24 cellular contexts compared by ENCODE assay signal in the genomic region with DNA sequence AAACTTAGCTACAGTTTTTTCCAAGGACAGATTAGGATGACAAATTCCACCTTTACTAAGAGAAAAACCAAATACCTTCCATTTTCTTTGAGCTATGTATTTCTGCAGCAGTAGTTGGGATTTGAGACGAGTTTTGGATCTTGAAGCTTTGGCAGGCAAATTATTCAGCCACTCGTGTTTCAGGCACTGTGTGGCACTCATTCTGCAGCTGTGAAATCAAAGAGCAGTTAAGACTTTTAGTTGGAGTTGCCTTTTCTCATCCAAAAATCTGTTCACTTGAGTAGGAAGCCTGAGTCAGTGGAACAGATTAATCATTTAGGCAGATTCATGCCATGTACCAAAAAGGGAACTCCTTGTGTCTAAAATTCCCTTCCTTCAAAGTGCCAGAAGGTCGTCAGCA. TPM values are rescaled to one million over a fixed set of nuclear protein-coding genes. Genes with fewer than 3 reads are reported as not detected.
"Had no signal": no experiment of that assay in that cellular context is flagged by ENCODE, and none has a peak within 500 bp of the region (broad histone marks: within the 10 kb centered on the region; RNA-seq: fewer than 3 reads in every experiment).

No MANE protein-coding gene starts in this region.

- H3K36me3 ChIP-seq: breast epithelium, colonic mucosa, pancreas, spleen had no signal

- H3K9me3 ChIP-seq: breast epithelium, colonic mucosa, pancreas, psoas muscle, right atrium auricular region, spleen, testis had no signal

- H3K4me3 ChIP-seq: breast epithelium, colonic mucosa, dorsolateral prefrontal cortex, pancreas, psoas muscle, right atrium auricular region, spleen, testis had no signal

- ATAC-seq: activated CD8-positive, alpha-beta T cell treated with anti-CD3 and anti-CD28 coated beads for 36 hours; activated naive CD4-positive, alpha-beta T cell treated with anti-CD3 and anti-CD28 coated beads, Interleukin-2, amount 50 U/mL, for 72 hours; activated T-cell treated with anti-CD3 and anti-CD28 coated beads, Interleukin-2, amount 50 U/mL, for 72 hours; naive thymus-derived CD8-positive, alpha-beta T cell; pancreas; psoas muscle had no signal

- H3K27me3 ChIP-seq: breast epithelium, colonic mucosa, dorsolateral prefrontal cortex, pancreas, right atrium auricular region, spleen, testis had no signal

- H3K27ac ChIP-seq: breast epithelium, colonic mucosa, pancreas, psoas muscle, spleen, testis had no signal

- H3K4me1 ChIP-seq: breast epithelium, colonic mucosa, pancreas, testis had no signal

- DNase-seq: activated B cell treated with CpG ODN at 0.5 μM for 24 hours; activated CD4-positive, alpha-beta T cell treated with anti-CD3 and anti-CD28 coated beads, Interleukin-2, amount 50 U/mL, for 1 hour; activated CD8-positive, alpha-beta T cell treated with anti-CD3 and anti-CD28 coated beads for 36 hours; activated naive CD4-positive, alpha-beta T cell; activated T-cell treated with anti-CD3 and anti-CD28 coated beads, Interleukin-2, amount 50 U/mL, for 72 hours; cerebellar nuclear complex; colonic mucosa; dorsolateral prefrontal cortex; effector memory CD4-positive, alpha-beta T cell; foreskin fibroblast; mammary epithelial cell; naive thymus-derived CD8-positive, alpha-beta T cell; pancreas; psoas muscle; spleen; stimulated activated CD4-positive, alpha-beta T cell treated with anti-CD3 and anti-CD28 coated beads, Interleukin-2, amount 100 ng/mL, for 48 hours; stimulated activated naive CD4-positive, alpha-beta T cell treated with Interleukin-2 at 50 U/mL for 16 hours; T-helper 2 cell; testis; trophoblast cell had no signal

RNA-seq across cellular contexts. Expression of a gene that starts 38.7 kb away (rescaled TPM):
- total RNA-seq: epithelial cell of proximal tubule had no signal
- polyA plus RNA-seq: naive thymus-derived CD8-positive, alpha-beta T cell had no signal
